ENCODE assay signal across 3 cellular contexts in the genomic region with DNA sequence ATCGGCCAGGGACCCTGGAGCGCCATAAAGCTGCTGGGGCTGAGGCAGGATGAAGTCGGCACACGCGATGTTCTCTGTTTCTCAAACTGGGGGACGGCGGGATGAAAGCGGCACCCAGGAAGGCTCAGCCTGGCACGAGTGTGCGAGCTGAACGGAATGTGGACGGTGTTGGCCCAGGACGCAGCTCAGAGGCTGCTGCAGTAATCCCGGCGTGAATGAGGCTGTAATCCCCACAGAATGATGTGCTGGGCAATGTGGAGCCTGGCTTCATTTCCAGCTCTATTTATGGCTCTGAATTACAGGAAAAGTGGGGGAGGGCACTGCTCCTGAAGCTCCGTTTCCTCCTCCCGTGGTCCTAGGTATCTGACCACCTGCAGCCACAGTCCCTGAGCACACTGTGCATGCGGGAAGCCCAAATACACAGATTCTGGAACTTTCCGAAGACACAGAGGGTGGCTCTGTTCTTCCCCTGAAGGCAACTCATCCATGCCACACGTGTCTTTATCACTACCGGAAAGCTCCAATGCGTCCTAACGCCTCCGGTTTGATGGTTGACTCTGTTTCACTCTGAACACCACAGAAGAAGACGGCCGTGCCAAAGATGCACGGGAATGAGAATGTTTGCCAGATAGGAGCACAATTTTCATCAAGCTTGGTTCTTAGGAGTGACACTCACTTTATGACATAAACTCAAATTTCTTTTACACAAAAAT.
TF ChIP-seq lines count a peak whose summit lies in the region.

No MANE protein-coding gene starts in this region.

TF ChIP-seq in H1, 55 proteins besides CTCF, POLR2A, EP300 and RAD21:
- TF ChIP-seq, protein P1, sequence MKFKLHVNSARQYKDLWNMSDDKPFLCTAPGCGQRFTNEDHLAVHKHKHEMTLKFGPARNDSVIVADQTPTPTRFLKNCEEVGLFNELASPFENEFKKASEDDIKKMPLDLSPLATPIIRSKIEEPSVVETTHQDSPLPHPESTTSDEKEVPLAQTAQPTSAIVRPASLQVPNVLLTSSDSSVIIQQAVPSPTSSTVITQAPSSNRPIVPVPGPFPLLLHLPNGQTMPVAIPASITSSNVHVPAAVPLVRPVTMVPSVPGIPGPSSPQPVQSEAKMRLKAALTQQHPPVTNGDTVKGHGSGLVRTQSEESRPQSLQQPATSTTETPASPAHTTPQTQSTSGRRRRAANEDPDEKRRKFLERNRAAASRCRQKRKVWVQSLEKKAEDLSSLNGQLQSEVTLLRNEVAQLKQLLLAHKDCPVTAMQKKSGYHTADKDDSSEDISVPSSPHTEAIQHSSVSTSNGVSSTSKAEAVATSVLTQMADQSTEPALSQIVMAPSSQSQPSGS (IDR thresholded peaks at IDR 0.05; ENCODE audit: low read length): no peak
- TF ChIP-seq CEBPB (IDR thresholded peaks at IDR 0.05; ENCODE audit: low read depth, low read length) (no peak), CREB1 (IDR thresholded peaks at IDR 0.05) (no peak), ASH2L (IDR thresholded peaks at IDR 0.05; ENCODE audit: low read length) (no peak), SP4 (IDR thresholded peaks at IDR 0.05; ENCODE audit: low read length) (no peak), KDM1A (IDR thresholded peaks at IDR 0.05; ENCODE audit: borderline replicate concordance, low read length) (no peak), SUZ12 (IDR thresholded peaks at IDR 0.05; ENCODE audit: low read length) (no peak), MAFK (IDR thresholded peaks at IDR 0.05; ENCODE audit: low read depth, low read length) (no peak), RXRA (IDR thresholded peaks at IDR 0.05; ENCODE audit: insufficient read depth, low read depth, low read length) (no peak), KDM4A (IDR thresholded peaks at IDR 0.05; ENCODE audit: low read depth, low read length, severe bottlenecking) (no peak), SIN3A (conservative IDR thresholded peaks at IDR 0.05 in 1 of 2, IDR thresholded peaks at IDR 0.05 in 1 of 2; ENCODE audit: low read depth in 1 of 2, low read length in 2 of 2) (no peak), TBP (IDR thresholded peaks at IDR 0.05; ENCODE audit: low read depth, low read length) (no peak), RFX5 (IDR thresholded peaks at IDR 0.05; ENCODE audit: borderline replicate concordance, low read depth, low read length) (no peak), RBBP5 (IDR thresholded peaks at IDR 0.05; ENCODE audit: borderline replicate concordance, low read depth, low read length) (no peak), GTF2F1 (IDR thresholded peaks at IDR 0.05; ENCODE audit: borderline replicate concordance, low read depth, low read length) (no peak), NRF1 (IDR thresholded peaks at IDR 0.05; ENCODE audit: low read depth, low read length) (no peak), EZH2 (IDR thresholded peaks at IDR 0.05; ENCODE audit: low read depth, low read length, severe bottlenecking) (no peak), CBX8 (IDR thresholded peaks at IDR 0.05; ENCODE audit: borderline replicate concordance, low read depth, low read length) (no peak), YY1 (IDR thresholded peaks at IDR 0.05; ENCODE audit: low read depth, low read length) (no peak)
- TF ChIP-seq, protein P2, sequence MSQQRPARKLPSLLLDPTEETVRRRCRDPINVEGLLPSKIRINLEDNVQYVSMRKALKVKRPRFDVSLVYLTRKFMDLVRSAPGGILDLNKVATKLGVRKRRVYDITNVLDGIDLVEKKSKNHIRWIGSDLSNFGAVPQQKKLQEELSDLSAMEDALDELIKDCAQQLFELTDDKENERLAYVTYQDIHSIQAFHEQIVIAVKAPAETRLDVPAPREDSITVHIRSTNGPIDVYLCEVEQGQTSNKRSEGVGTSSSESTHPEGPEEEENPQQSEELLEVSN (IDR thresholded peaks at IDR 0.05): no peak
TF ChIP-seq in H1: peak in this region for 0.

TF ChIP-seq in liver, 16 proteins besides CTCF, POLR2A, EP300 and RAD21:
- TF ChIP-seq FOXA1 (IDR thresholded peaks at IDR 0.05) (no peak), NR2F2 (IDR thresholded peaks at IDR 0.05) (no peak)
- TF ChIP-seq, protein P3, sequence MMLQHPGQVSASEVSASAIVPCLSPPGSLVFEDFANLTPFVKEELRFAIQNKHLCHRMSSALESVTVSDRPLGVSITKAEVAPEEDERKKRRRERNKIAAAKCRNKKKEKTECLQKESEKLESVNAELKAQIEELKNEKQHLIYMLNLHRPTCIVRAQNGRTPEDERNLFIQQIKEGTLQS (IDR thresholded peaks at IDR 0.05): no peak

TF ChIP-seq in WTC11, 78 proteins besides CTCF, POLR2A, EP300 and RAD21:
- no peak for TF ChIP-seq ZNF138 (CRISPR knock-in tag; conservative IDR thresholded peaks at IDR 0.05)
- TF ChIP-seq, protein P4, sequence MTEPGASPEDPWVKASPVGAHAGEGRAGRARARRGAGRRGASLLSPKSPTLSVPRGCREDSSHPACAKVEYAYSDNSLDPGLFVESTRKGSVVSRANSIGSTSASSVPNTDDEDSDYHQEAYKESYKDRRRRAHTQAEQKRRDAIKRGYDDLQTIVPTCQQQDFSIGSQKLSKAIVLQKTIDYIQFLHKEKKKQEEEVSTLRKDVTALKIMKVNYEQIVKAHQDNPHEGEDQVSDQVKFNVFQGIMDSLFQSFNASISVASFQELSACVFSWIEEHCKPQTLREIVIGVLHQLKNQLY (CRISPR knock-in tag; IDR thresholded peaks at IDR 0.05): no peak
- TF ChIP-seq ZNF416 (CRISPR knock-in tag; IDR thresholded peaks at IDR 0.05): no peak
- TF ChIP-seq KAT7 (CRISPR knock-in tag; IDR thresholded peaks at IDR 0.05; ENCODE audit: borderline replicate concordance): no peak
- no peak for TF ChIP-seq CREB1 (CRISPR knock-in tag; IDR thresholded peaks at IDR 0.05)
- TF ChIP-seq, protein P5, sequence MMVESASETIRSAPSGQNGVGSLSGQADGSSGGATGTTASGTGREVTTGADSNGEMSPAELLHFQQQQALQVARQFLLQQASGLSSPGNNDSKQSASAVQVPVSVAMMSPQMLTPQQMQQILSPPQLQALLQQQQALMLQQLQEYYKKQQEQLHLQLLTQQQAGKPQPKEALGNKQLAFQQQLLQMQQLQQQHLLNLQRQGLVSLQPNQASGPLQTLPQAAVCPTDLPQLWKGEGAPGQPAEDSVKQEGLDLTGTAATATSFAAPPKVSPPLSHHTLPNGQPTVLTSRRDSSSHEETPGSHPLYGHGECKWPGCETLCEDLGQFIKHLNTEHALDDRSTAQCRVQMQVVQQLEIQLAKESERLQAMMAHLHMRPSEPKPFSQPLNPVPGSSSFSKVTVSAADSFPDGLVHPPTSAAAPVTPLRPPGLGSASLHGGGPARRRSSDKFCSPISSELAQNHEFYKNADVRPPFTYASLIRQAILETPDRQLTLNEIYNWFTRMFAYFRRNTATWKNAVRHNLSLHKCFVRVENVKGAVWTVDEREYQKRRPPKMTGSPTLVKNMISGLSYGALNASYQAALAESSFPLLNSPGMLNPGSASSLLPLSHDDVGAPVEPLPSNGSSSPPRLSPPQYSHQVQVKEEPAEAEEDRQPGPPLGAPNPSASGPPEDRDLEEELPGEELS (CRISPR knock-in tag; IDR thresholded peaks at IDR 0.05): no peak
- no peak for TF ChIP-seq FOXP1 (CRISPR knock-in tag; IDR thresholded peaks at IDR 0.05; ENCODE audit: borderline replicate concordance)
- no peak for TF ChIP-seq EMX1 (CRISPR knock-in tag; IDR thresholded peaks at IDR 0.05)
- no peak for TF ChIP-seq PRRX2 (CRISPR knock-in tag; IDR thresholded peaks at IDR 0.05)
- TF ChIP-seq TCF7 (CRISPR knock-in tag; IDR thresholded peaks at IDR 0.05; ENCODE audit: low read depth): no peak
- TF ChIP-seq ATF1 (CRISPR knock-in tag; IDR thresholded peaks at IDR 0.05): no peak
- no peak for TF ChIP-seq ZNF423 (CRISPR knock-in tag; IDR thresholded peaks at IDR 0.05)
- TF ChIP-seq, protein P6, sequence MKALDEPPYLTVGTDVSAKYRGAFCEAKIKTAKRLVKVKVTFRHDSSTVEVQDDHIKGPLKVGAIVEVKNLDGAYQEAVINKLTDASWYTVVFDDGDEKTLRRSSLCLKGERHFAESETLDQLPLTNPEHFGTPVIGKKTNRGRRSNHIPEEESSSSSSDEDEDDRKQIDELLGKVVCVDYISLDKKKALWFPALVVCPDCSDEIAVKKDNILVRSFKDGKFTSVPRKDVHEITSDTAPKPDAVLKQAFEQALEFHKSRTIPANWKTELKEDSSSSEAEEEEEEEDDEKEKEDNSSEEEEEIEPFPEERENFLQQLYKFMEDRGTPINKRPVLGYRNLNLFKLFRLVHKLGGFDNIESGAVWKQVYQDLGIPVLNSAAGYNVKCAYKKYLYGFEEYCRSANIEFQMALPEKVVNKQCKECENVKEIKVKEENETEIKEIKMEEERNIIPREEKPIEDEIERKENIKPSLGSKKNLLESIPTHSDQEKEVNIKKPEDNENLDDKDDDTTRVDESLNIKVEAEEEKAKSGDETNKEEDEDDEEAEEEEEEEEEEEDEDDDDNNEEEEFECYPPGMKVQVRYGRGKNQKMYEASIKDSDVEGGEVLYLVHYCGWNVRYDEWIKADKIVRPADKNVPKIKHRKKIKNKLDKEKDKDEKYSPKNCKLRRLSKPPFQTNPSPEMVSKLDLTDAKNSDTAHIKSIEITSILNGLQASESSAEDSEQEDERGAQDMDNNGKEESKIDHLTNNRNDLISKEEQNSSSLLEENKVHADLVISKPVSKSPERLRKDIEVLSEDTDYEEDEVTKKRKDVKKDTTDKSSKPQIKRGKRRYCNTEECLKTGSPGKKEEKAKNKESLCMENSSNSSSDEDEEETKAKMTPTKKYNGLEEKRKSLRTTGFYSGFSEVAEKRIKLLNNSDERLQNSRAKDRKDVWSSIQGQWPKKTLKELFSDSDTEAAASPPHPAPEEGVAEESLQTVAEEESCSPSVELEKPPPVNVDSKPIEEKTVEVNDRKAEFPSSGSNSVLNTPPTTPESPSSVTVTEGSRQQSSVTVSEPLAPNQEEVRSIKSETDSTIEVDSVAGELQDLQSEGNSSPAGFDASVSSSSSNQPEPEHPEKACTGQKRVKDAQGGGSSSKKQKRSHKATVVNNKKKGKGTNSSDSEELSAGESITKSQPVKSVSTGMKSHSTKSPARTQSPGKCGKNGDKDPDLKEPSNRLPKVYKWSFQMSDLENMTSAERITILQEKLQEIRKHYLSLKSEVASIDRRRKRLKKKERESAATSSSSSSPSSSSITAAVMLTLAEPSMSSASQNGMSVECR (CRISPR knock-in tag; IDR thresholded peaks at IDR 0.05; ENCODE audit: borderline replicate concordance): no peak
- no peak for TF ChIP-seq GABPB1 (CRISPR knock-in tag; IDR thresholded peaks at IDR 0.05)
- TF ChIP-seq, protein P7, sequence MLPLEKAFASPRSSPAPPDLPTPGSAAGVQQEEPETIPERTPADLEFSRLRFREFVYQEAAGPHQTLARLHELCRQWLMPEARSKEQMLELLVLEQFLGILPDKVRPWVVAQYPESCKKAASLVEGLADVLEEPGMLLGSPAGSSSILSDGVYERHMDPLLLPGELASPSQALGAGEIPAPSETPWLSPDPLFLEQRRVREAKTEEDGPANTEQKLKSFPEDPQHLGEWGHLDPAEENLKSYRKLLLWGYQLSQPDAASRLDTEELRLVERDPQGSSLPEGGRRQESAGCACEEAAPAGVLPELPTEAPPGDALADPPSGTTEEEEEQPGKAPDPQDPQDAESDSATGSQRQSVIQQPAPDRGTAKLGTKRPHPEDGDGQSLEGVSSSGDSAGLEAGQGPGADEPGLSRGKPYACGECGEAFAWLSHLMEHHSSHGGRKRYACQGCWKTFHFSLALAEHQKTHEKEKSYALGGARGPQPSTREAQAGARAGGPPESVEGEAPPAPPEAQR (CRISPR knock-in tag; IDR thresholded peaks at IDR 0.05): no peak
- TF ChIP-seq, protein P8, sequence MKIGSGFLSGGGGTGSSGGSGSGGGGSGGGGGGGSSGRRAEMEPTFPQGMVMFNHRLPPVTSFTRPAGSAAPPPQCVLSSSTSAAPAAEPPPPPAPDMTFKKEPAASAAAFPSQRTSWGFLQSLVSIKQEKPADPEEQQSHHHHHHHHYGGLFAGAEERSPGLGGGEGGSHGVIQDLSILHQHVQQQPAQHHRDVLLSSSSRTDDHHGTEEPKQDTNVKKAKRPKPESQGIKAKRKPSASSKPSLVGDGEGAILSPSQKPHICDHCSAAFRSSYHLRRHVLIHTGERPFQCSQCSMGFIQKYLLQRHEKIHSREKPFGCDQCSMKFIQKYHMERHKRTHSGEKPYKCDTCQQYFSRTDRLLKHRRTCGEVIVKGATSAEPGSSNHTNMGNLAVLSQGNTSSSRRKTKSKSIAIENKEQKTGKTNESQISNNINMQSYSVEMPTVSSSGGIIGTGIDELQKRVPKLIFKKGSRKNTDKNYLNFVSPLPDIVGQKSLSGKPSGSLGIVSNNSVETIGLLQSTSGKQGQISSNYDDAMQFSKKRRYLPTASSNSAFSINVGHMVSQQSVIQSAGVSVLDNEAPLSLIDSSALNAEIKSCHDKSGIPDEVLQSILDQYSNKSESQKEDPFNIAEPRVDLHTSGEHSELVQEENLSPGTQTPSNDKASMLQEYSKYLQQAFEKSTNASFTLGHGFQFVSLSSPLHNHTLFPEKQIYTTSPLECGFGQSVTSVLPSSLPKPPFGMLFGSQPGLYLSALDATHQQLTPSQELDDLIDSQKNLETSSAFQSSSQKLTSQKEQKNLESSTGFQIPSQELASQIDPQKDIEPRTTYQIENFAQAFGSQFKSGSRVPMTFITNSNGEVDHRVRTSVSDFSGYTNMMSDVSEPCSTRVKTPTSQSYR (CRISPR knock-in tag; IDR thresholded peaks at IDR 0.05): no peak
